Comparison of ENCODE assay signal across 12 cellular contexts in the genomic region with DNA sequence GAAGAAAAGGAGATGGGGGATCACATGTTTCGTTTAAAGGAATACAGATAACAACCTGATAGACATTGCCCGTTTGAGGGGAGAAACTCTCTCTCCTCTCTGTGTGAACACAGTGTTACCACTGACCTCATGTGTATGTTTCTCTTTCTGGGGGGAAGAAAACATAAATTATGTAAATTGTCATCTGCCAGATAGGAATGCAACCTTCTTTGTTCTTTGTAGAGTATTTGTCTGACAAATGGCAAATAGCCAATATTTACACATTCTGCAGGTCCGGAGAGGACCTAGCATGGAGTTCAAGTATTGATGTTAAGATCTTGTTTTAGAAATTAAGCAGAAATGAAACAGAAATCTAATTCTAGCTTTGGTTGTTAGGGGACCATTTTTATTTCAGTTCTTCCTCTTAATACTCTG.
A peak's percentile ranks its signal among the peaks of the same experiment; 100 is the strongest.
DNase-seq lines count a peak whose midpoint lies in the region; ATAC-seq and TF ChIP-seq lines count a peak whose summit lies in the region.
"Had no signal": no experiment of that assay in that cellular context is flagged by ENCODE, and none has a peak within 500 bp of the region (broad histone marks: within the 10 kb centered on the region; RNA-seq: fewer than 3 reads in every experiment).

No MANE protein-coding gene starts in this region.

- H3K36me3 ChIP-seq in mucosa of descending colon (ENCODE audit: low read depth): no peaks in the 10 kb centered on the region
- H3K36me3 ChIP-seq: sigmoid colon had no signal

- no peaks in the 10 kb centered on the region for H3K9me3 ChIP-seq in mucosa of descending colon
- H3K9me3 ChIP-seq: sigmoid colon had no signal

- DNase-seq in dermis blood vessel endothelial cell (peak; percentile 59), SW480 (ENCODE audit: low spot score) (no peak), HK-2 (ENCODE audit: unreplicated experiment) (no peak), mucosa of descending colon (no peak)
- DNase-seq in stimulated activated CD4-positive, alpha-beta T cell treated with anti-CD3 and anti-CD28 coated beads, Interleukin-4, amount 100 ng/mL, for 4 hours: no peak
- DNase-seq: activated CD4-positive, alpha-beta T cell treated with anti-CD3 and anti-CD28 coated beads, Interleukin-2, amount 50 U/mL, for 1 hour; NCI-H524; sigmoid colon; stimulated activated naive CD4-positive, alpha-beta T cell treated with Interleukin-2 at 50 U/mL for 16 hours had no signal

- no peak overlapping the region for H3K4me3 ChIP-seq in mucosa of descending colon
- H3K4me3 ChIP-seq: sigmoid colon had no signal

- intact Hi-C loops in mucosa of descending colon (cut with DNase I, micrococcal nuclease): no loop called here

- ATAC-seq in GM18517 (IDR thresholded peaks at IDR 0.05; ENCODE audit: unreplicated experiment) (peak; percentile 67), GM21576 (IDR thresholded peaks at IDR 0.05; ENCODE audit: unreplicated experiment) (peak; percentile 72), HG03432 (IDR thresholded peaks at IDR 0.05; ENCODE audit: unreplicated experiment) (peak; percentile 55), mucosa of descending colon (no peak)

- no peak for TF ChIP-seq CTCF in mucosa of descending colon (IDR thresholded peaks at IDR 0.05)

- no peaks in the 10 kb centered on the region for H3K4me1 ChIP-seq in mucosa of descending colon (ENCODE audit: low read depth)
